Comparison of ENCODE assay signal across 1 cellular context in genomic region chr13:75803175-75803611, GRCh38.
A peak's percentile ranks its signal among the peaks of the same experiment; 100 is the strongest.
TF ChIP-seq lines count a peak whose summit lies in the region.

No MANE protein-coding gene starts in this region.

TF ChIP-seq in H1, 55 proteins besides CTCF, POLR2A, EP300 and RAD21 (continued from another document):
- TF ChIP-seq ZNF274 (IDR thresholded peaks at IDR 0.05; ENCODE audit: borderline replicate concordance, extremely low read depth, low read length) = no peak
- TF ChIP-seq SIRT6 (IDR thresholded peaks at IDR 0.05; ENCODE audit: low read length) = no peak
- no peak for TF ChIP-seq KDM5A (IDR thresholded peaks at IDR 0.05; ENCODE audit: low read length)
- TF ChIP-seq TEAD4 (IDR thresholded peaks at IDR 0.05; ENCODE audit: low read depth, low read length) = 0 out of 2 replicates have a peak, but pooled peaks have one; percentile 34
- TF ChIP-seq E2F6 (IDR thresholded peaks at IDR 0.05) = no peak
- TF ChIP-seq POLR2AphosphoS5 (IDR thresholded peaks at IDR 0.05; ENCODE audit: low read depth, low read length) = no peak
- TF ChIP-seq CBX5 (IDR thresholded peaks at IDR 0.05; ENCODE audit: low read depth, low read length) = no peak
- TF ChIP-seq MAX (IDR thresholded peaks at IDR 0.05) = peak; percentile 58; the same call in 1 of the 2 replicates
- TF ChIP-seq YY1 (IDR thresholded peaks at IDR 0.05; ENCODE audit: low read depth, low read length) = 0 out of 2 replicates have a peak, but pooled peaks have one; percentile 51
- TF ChIP-seq ATF2 (IDR thresholded peaks at IDR 0.05; ENCODE audit: low read length) = no peak
- peak; percentile 45 for TF ChIP-seq CHD7 (IDR thresholded peaks at IDR 0.05; ENCODE audit: insufficient replicate concordance, low read length)
- TF ChIP-seq BRCA1 (IDR thresholded peaks at IDR 0.05; ENCODE audit: low read depth, low read length) = no peak
- TF ChIP-seq CHD1 (IDR thresholded peaks at IDR 0.05; ENCODE audit: low read depth, low read length) = no peak
- TF ChIP-seq HDAC6 (IDR thresholded peaks at IDR 0.05; ENCODE audit: low read depth, low read length) = peak; percentile 90
- TF ChIP-seq TCF12 (IDR thresholded peaks at IDR 0.05; ENCODE audit: low read depth, low read length) = peak; percentile 96
- no peak for TF ChIP-seq JUN (IDR thresholded peaks at IDR 0.05; ENCODE audit: low read depth, low read length)
- no peak for TF ChIP-seq USF2 (IDR thresholded peaks at IDR 0.05; ENCODE audit: low read length)
- TF ChIP-seq CTBP2 (IDR thresholded peaks at IDR 0.05; ENCODE audit: borderline replicate concordance, insufficient read depth, insufficient read length, low read length) = peak; percentile 97
- no peak for TF ChIP-seq EZH2 (IDR thresholded peaks at IDR 0.05; ENCODE audit: low read depth, low read length, severe bottlenecking)
- no peak for TF ChIP-seq RNF2 (IDR thresholded peaks at IDR 0.05; ENCODE audit: borderline replicate concordance, low read depth, low read length, missing control alignments, poor library complexity, severe bottlenecking)
- no peak for TF ChIP-seq CEBPB (IDR thresholded peaks at IDR 0.05; ENCODE audit: low read depth, low read length)
- no peak for TF ChIP-seq RFX5 (IDR thresholded peaks at IDR 0.05; ENCODE audit: borderline replicate concordance, low read depth, low read length)
- no peak for TF ChIP-seq TAF1 (IDR thresholded peaks at IDR 0.05; ENCODE audit: low read depth, low read length)
- TF ChIP-seq SIX5 (IDR thresholded peaks at IDR 0.05; ENCODE audit: low read depth, low read length) = no peak
- TF ChIP-seq PHF8 (conservative IDR thresholded peaks at IDR 0.05; ENCODE audit: low read depth, low read length) = no peak
- no peak for TF ChIP-seq ASH2L (IDR thresholded peaks at IDR 0.05; ENCODE audit: low read length)
- no peak for TF ChIP-seq RBBP5 (IDR thresholded peaks at IDR 0.05; ENCODE audit: borderline replicate concordance, low read depth, low read length)
- TF ChIP-seq SAP30 (IDR thresholded peaks at IDR 0.05; ENCODE audit: insufficient read depth, insufficient replicate concordance, low read length) = no peak
- no peak for TF ChIP-seq KDM4A (IDR thresholded peaks at IDR 0.05; ENCODE audit: low read depth, low read length, severe bottlenecking)
- TF ChIP-seq TAF7 (optimal IDR thresholded peaks at IDR 0.05; ENCODE audit: borderline replicate concordance, low read depth, low read length) = peak; percentile 44
- peak; percentile 52; the same call in 1 of the 2 replicates for TF ChIP-seq SP1 (IDR thresholded peaks at IDR 0.05; ENCODE audit: low read depth, low read length)
- TF ChIP-seq SUZ12 (IDR thresholded peaks at IDR 0.05; ENCODE audit: low read length) = no peak
